In genomic region chr22:19664951-19665783, GRCh38 we compare ENCODE assay signal across 21 cellular contexts. TPM values are rescaled to one million over a fixed set of nuclear protein-coding genes. Genes with fewer than 3 reads are reported as not detected.
"Had no signal": no experiment of that assay in that cellular context is flagged by ENCODE, and none has a peak within 500 bp of the region (broad histone marks: within the 10 kb centered on the region; RNA-seq: fewer than 3 reads in every experiment).

No MANE protein-coding gene starts in this region.

- H3K9me3 ChIP-seq: esophagus squamous epithelium, gastrocnemius medialis, sigmoid colon, transverse colon, vagina had no signal

- H3K4me3 ChIP-seq: dorsolateral prefrontal cortex, esophagus squamous epithelium, gastrocnemius medialis, sigmoid colon, smooth muscle cell, transverse colon, vagina had no signal

- DNase-seq: activated CD4-positive, alpha-beta memory T cell treated with anti-CD3 and anti-CD28 coated beads, Interleukin-2, amount 10 ng/mL, durations not matched to agents 7 days and 5 days; activated CD4-positive, alpha-beta T cell treated with anti-CD3 and anti-CD28 coated beads, Interleukin-2, amount 10 ng/mL, durations not matched to agents 24 days and 14 days; activated effector memory CD4-positive, alpha-beta T cell treated with Interleukin-2 at 50 U/mL for 16 hours; activated naive CD4-positive, alpha-beta T cell treated with anti-CD3 and anti-CD28 coated beads, Interleukin-2, amount 10 ng/mL, durations not matched to agents 7 days and 5 days; activated T-cell treated with anti-CD3 and anti-CD28 coated beads, Interleukin-2, amount 50 U/mL, for 72 hours; anterior cingulate cortex; central memory CD4-positive, alpha-beta T cell; dorsolateral prefrontal cortex; effector memory CD8-positive, alpha-beta T cell; esophagus squamous epithelium; gastrocnemius medialis; hypothalamus; midbrain; sigmoid colon; stimulated activated CD4-positive, alpha-beta T cell treated with anti-CD3 and anti-CD28 coated beads, Interleukin-15, amount 100 ng/mL, for 24 hours; stimulated activated naive B cell treated with anti-CD40 and anti-IgM and Interleukin-4, amounts not matched to agents 10 μg/mL and 1 μg/mL and 100 μg/mL, for 72 hours; transverse colon had no signal

- H3K36me3 Mint-ChIP-seq: activated naive CD4-positive, alpha-beta T cell treated with anti-CD3 and anti-CD28 coated beads, Interleukin-2, amount 10 ng/mL, durations not matched to agents 7 days and 5 days; stimulated activated naive B cell treated with anti-CD40 and anti-IgM and Interleukin-4, amounts not matched to agents 10 μg/mL and 1 μg/mL and 100 μg/mL, for 72 hours had no signal

- H3K4me3 Mint-ChIP-seq: activated CD4-positive, alpha-beta memory T cell treated with anti-CD3 and anti-CD28 coated beads, Interleukin-2, amount 10 ng/mL, durations not matched to agents 7 days and 5 days; activated CD4-positive, alpha-beta T cell treated with anti-CD3 and anti-CD28 coated beads, Interleukin-2, amount 10 ng/mL, durations not matched to agents 24 days and 14 days; activated naive CD4-positive, alpha-beta T cell treated with anti-CD3 and anti-CD28 coated beads, Interleukin-2, amount 10 ng/mL, durations not matched to agents 7 days and 5 days; activated T-cell treated with anti-CD3 and anti-CD28 coated beads, Interleukin-2, amount 50 U/mL, for 72 hours; effector memory CD8-positive, alpha-beta T cell; stimulated activated naive B cell treated with anti-CD40 and anti-IgM and Interleukin-4, amounts not matched to agents 10 μg/mL and 1 μg/mL and 100 μg/mL, for 72 hours had no signal

- ATAC-seq: activated T-cell treated with anti-CD3 and anti-CD28 coated beads, Interleukin-2, amount 50 U/mL, for 72 hours; effector memory CD8-positive, alpha-beta T cell; gastrocnemius medialis; stimulated activated naive B cell treated with anti-CD40 and anti-IgM and Interleukin-4, amounts not matched to agents 10 μg/mL and 1 μg/mL and 100 μg/mL, for 72 hours had no signal

- H3K27me3 ChIP-seq: dorsolateral prefrontal cortex, gastrocnemius medialis, transverse colon, vagina had no signal

- H3K9me3 Mint-ChIP-seq: activated CD4-positive, alpha-beta memory T cell treated with anti-CD3 and anti-CD28 coated beads, Interleukin-2, amount 10 ng/mL, durations not matched to agents 7 days and 5 days; activated CD4-positive, alpha-beta T cell treated with anti-CD3 and anti-CD28 coated beads, Interleukin-2, amount 10 ng/mL, durations not matched to agents 24 days and 14 days; activated naive CD4-positive, alpha-beta T cell treated with anti-CD3 and anti-CD28 coated beads, Interleukin-2, amount 10 ng/mL, durations not matched to agents 7 days and 5 days; activated T-cell treated with anti-CD3 and anti-CD28 coated beads, Interleukin-2, amount 50 U/mL, for 72 hours; effector memory CD8-positive, alpha-beta T cell; stimulated activated naive B cell treated with anti-CD40 and anti-IgM and Interleukin-4, amounts not matched to agents 10 μg/mL and 1 μg/mL and 100 μg/mL, for 72 hours had no signal

- H3K27ac Mint-ChIP-seq: activated CD4-positive, alpha-beta memory T cell treated with anti-CD3 and anti-CD28 coated beads, Interleukin-2, amount 10 ng/mL, durations not matched to agents 7 days and 5 days; activated CD4-positive, alpha-beta T cell treated with anti-CD3 and anti-CD28 coated beads, Interleukin-2, amount 10 ng/mL, durations not matched to agents 24 days and 14 days; activated naive CD4-positive, alpha-beta T cell treated with anti-CD3 and anti-CD28 coated beads, Interleukin-2, amount 10 ng/mL, durations not matched to agents 7 days and 5 days; activated T-cell treated with anti-CD3 and anti-CD28 coated beads, Interleukin-2, amount 50 U/mL, for 72 hours; effector memory CD8-positive, alpha-beta T cell; stimulated activated naive B cell treated with anti-CD40 and anti-IgM and Interleukin-4, amounts not matched to agents 10 μg/mL and 1 μg/mL and 100 μg/mL, for 72 hours had no signal

- H3K4me1 Mint-ChIP-seq: activated CD4-positive, alpha-beta T cell treated with anti-CD3 and anti-CD28 coated beads, Interleukin-2, amount 10 ng/mL, durations not matched to agents 24 days and 14 days; activated naive CD4-positive, alpha-beta T cell treated with anti-CD3 and anti-CD28 coated beads, Interleukin-2, amount 10 ng/mL, durations not matched to agents 7 days and 5 days had no signal

- H3K36me3 ChIP-seq: esophagus squamous epithelium, gastrocnemius medialis, sigmoid colon, transverse colon, vagina had no signal

- H3K27ac ChIP-seq: gastrocnemius medialis, sigmoid colon, transverse colon, vagina had no signal

RNA-seq across cellular contexts. Expression of gene SEPTIN5, which starts 49.1 kb away (rescaled TPM):
- total RNA-seq: activated CD4-positive, alpha-beta memory T cell treated with anti-CD3 and anti-CD28 coated beads, Interleukin-2, amount 10 ng/mL, durations not matched to agents 7 days and 5 days; T-helper 2 cell treated with Interferon-gamma antibody and Interleukin-4, amounts not matched to agents 100 ng/mL and 5 ng/mL, for 36 hours had no signal

RNA-seq across cellular contexts. Expression of gene GP1BB, which starts 58.2 kb away (rescaled TPM):
- total RNA-seq: activated CD4-positive, alpha-beta memory T cell treated with anti-CD3 and anti-CD28 coated beads, Interleukin-2, amount 10 ng/mL, durations not matched to agents 7 days and 5 days; activated CD4-positive, alpha-beta T cell treated with anti-CD3 and anti-CD28 coated beads, Interleukin-2, amount 10 ng/mL, durations not matched to agents 24 days and 14 days; renal cortical epithelial cell; T-helper 2 cell treated with Interferon-gamma antibody and Interleukin-4, amounts not matched to agents 100 ng/mL and 5 ng/mL, for 36 hours had no signal
